27 cellular contexts compared by ENCODE assay signal in genomic region chr1:176325664-176326063, GRCh38.
"Had no signal": no experiment of that assay in that cellular context is flagged by ENCODE, and none has a peak within 500 bp of the region (broad histone marks: within the 10 kb centered on the region; RNA-seq: fewer than 3 reads in every experiment).

No MANE protein-coding gene starts in this region.

- H3K27me3 ChIP-seq: stomach, suprapubic skin, testis, thyroid gland, tibial artery, tibial nerve, transverse colon, upper lobe of left lung, upper lobe of right lung, uterus, vagina had no signal

- ATAC-seq: stimulated activated effector memory CD8-positive, alpha-beta T cell treated with anti-CD3 and anti-CD28 coated beads, Interleukin-12 subunit alpha, Interleukin-12 subunit beta, amount 100 ng/mL, for 72 hours; stimulated activated memory B cell treated with anti-CD40 and anti-IgM and Interleukin-4, amounts not matched to agents 10 μg/mL and 1 μg/mL and 100 μg/mL, for 72 hours; stimulated activated naive CD8-positive, alpha-beta T cell treated with anti-CD3 and anti-CD28 coated beads, Interleukin-15, amount 100 ng/mL, for 72 hours; stimulated activated naive CD8-positive, alpha-beta T cell treated with anti-CD3 and anti-CD28 coated beads, Interleukin-15, Interleukin-2, amounts not matched to agents 100 U/mL and 50 U/mL, for 24 hours; upper lobe of right lung had no signal

- H3K4me3 ChIP-seq: stomach, suprapubic skin, testis, thoracic aorta, thyroid gland, tibial artery, tibial nerve, transverse colon, upper lobe of left lung, upper lobe of right lung, uterus, vagina had no signal

- H3K9me3 ChIP-seq: stomach, suprapubic skin, testis, thoracic aorta, thyroid gland, tibial artery, tibial nerve, transverse colon, upper lobe of left lung, upper lobe of right lung, uterus, vagina had no signal

- FAIRE-seq: urothelium cell line had no signal

- H3K4me1 ChIP-seq: stomach, suprapubic skin, testis, thyroid gland, tibial artery, tibial nerve, transverse colon, upper lobe of left lung, upper lobe of right lung, uterus, vagina had no signal

- H3K36me3 ChIP-seq: stomach, suprapubic skin, thoracic aorta, thyroid gland, tibial artery, tibial nerve, transverse colon, upper lobe of left lung, upper lobe of right lung, uterus, vagina had no signal

- DNase-seq: stimulated activated CD4-positive, alpha-beta T cell treated with anti-CD3 and anti-CD28 coated beads, Interleukin-2, amount 100 ng/mL, for 48 hours; stimulated activated CD4-positive, alpha-beta T cell treated with anti-CD3 and anti-CD28 coated beads, Interleukin-4, amount 100 ng/mL, for 1 hour; stimulated activated CD4-positive, alpha-beta T cell treated with anti-CD3 and anti-CD28 coated beads, Interleukin-4, amount 100 ng/mL, for 24 hours; stimulated activated CD4-positive, alpha-beta T cell treated with anti-CD3 and anti-CD28 coated beads, Interleukin-4, amount 100 ng/mL, for 4 hours; stimulated activated CD8-positive, alpha-beta memory T cell treated with anti-CD3 and anti-CD28 coated beads, Interleukin-4, amount 100 ng/mL, for 48 hours; stimulated activated naive B cell treated with anti-CD40 and anti-IgM and Interleukin-4, amounts not matched to agents 10 μg/mL and 1 μg/mL and 100 μg/mL, for 72 hours; stimulated activated naive CD4-positive, alpha-beta T cell; stimulated activated naive CD4-positive, alpha-beta T cell treated with Interleukin-2 at 50 U/mL for 16 hours; stimulated activated naive CD8-positive, alpha-beta T cell treated with anti-CD3 and anti-CD28 coated beads, Interleukin-15, amount 100 ng/mL, for 72 hours; stimulated activated naive CD8-positive, alpha-beta T cell treated with anti-CD3 and anti-CD28 coated beads, Interleukin-15, Interleukin-2, amounts not matched to agents 100 U/mL and 50 U/mL, for 24 hours; stomach; substantia nigra; testis; thyroid gland; tibial artery; transverse colon; trophoblast cell; upper lobe of left lung; upper lobe of right lung; uterus had no signal

- H3K27ac ChIP-seq: stomach, suprapubic skin, testis, thoracic aorta, thyroid gland, tibial artery, tibial nerve, transverse colon, upper lobe of left lung, upper lobe of right lung, uterus, vagina had no signal
